In genomic region chr13:24644051-24644450, GRCh38 we compare ENCODE assay signal across 20 cellular contexts. TPM values are rescaled to one million over a fixed set of nuclear protein-coding genes. Genes with fewer than 3 reads are reported as not detected.
DNase-seq lines count a peak whose midpoint lies in the region; ATAC-seq and TF ChIP-seq lines count a peak whose summit lies in the region.
"Had no signal": no experiment of that assay in that cellular context is flagged by ENCODE, and none has a peak within 500 bp of the region (broad histone marks: within the 10 kb centered on the region; RNA-seq: fewer than 3 reads in every experiment).

No MANE protein-coding gene starts in this region.

- peak; percentile 46 for DNase-seq in A673 (ENCODE audit: low spot score)
- peak; percentile 21 for DNase-seq in LoVo (ENCODE audit: low spot score)
- DNase-seq in brain microvascular endothelial cell, result peak; percentile 61
- DNase-seq in fibroblast of villous mesenchyme (ENCODE audit: low read depth), result peak; percentile 89
- no peak for DNase-seq in H7
- DNase-seq: activated CD4-positive, alpha-beta T cell treated with anti-CD3 and anti-CD28 coated beads, Interleukin-2, amount 10 ng/mL, durations not matched to agents 24 days and 14 days; activated naive CD4-positive, alpha-beta T cell treated with anti-CD3 and anti-CD28 coated beads, Interleukin-2, amount 10 ng/mL, durations not matched to agents 7 days and 5 days; CD8-positive, alpha-beta T cell; NCI-H2029 treated with DMSO at 0.1 percent for 48 hours; NCI-H526; nucleus accumbens; right lobe of liver; uterus had no signal

- in situ Hi-C loops in brain microvascular endothelial cell (cut with HindIII; ENCODE audit: low pct_ligation_motif_present, low sequenced_read_pairs), result no loop called here

- CTCF ChIA-PET in A673 (lab: Charles Lee), result no interaction called here

- TF ChIP-seq CTCF in A673 (conservative IDR thresholded peaks at IDR 0.05; ENCODE audit: low read depth, low read length) (no peak), brain microvascular endothelial cell (IDR thresholded peaks at IDR 0.05; ENCODE audit: low read depth, low read length, missing control alignments) (no peak), fibroblast of villous mesenchyme (IDR thresholded peaks at IDR 0.05; ENCODE audit: insufficient read depth, low read depth, low read length) (no peak)

- POLR2A ChIA-PET in A673 (lab: Charles Lee; ENCODE audit: low non-redundant PET), result no interaction called here

- ATAC-seq in HG03196 (IDR thresholded peaks at IDR 0.05; ENCODE audit: unreplicated experiment), result no peak
- ATAC-seq in GM18520 (IDR thresholded peaks at IDR 0.05; ENCODE audit: unreplicated experiment), result no peak
- no peak for ATAC-seq in HG02763 (IDR thresholded peaks at IDR 0.05; ENCODE audit: unreplicated experiment)
- ATAC-seq: CD8-positive, alpha-beta T cell; Panc1; right lobe of liver had no signal

- H3K36me3 ChIP-seq in A673 (ENCODE audit: insufficient read depth, low read length, poor library complexity, severe bottlenecking), result no peaks in the 10 kb centered on the region
- H3K36me3 ChIP-seq in brain microvascular endothelial cell (replicated peaks), result no peaks in the 10 kb centered on the region
- no peaks in the 10 kb centered on the region for H3K36me3 ChIP-seq in H7 (replicated peaks; ENCODE audit: control insufficient read depth, insufficient read depth, low read length)
- H3K36me3 ChIP-seq: breast epithelium, esophagus muscularis mucosa, right lobe of liver, uterus had no signal

- no peaks in the 10 kb centered on the region for H3K4me1 ChIP-seq in A673 (ENCODE audit: insufficient read depth, low read length, poor library complexity, severe bottlenecking)
- H3K4me1 ChIP-seq: breast epithelium, esophagus muscularis mucosa, right lobe of liver, uterus had no signal

- H3K4me3 ChIP-seq in A673 (ENCODE audit: low read depth, low read length, poor library complexity, severe bottlenecking) (no peak overlapping the region), brain microvascular endothelial cell (ENCODE audit: low read depth, low read length) (no peak overlapping the region), fibroblast of villous mesenchyme (ENCODE audit: low read depth, low read length) (no peak overlapping the region), H7 (ENCODE audit: insufficient read depth, low read depth, low read length) (no peak overlapping the region)
- H3K4me3 ChIP-seq: breast epithelium, esophagus muscularis mucosa, right lobe of liver, uterus had no signal

- H3K27ac ChIP-seq in A673 (ENCODE audit: low read depth, low read length, poor library complexity, severe bottlenecking) (no peak overlapping the region), brain microvascular endothelial cell (no peak overlapping the region)
- H3K27ac ChIP-seq: breast epithelium, esophagus muscularis mucosa, right lobe of liver, uterus had no signal

- BruUV-seq in A673 (replicated peaks; lab: Mats Ljungman, UMichigan), result no TSS peak

- H3K27me3 ChIP-seq in A673 (replicated peaks; ENCODE audit: insufficient read depth, low read depth, low read length, poor library complexity), result no peaks in the 10 kb centered on the region
- no peaks in the 10 kb centered on the region for H3K27me3 ChIP-seq in brain microvascular endothelial cell (replicated peaks)
- no peaks in the 10 kb centered on the region for H3K27me3 ChIP-seq in H7 (ENCODE audit: control insufficient read depth, insufficient read depth, low read length)
- H3K27me3 ChIP-seq: breast epithelium, esophagus muscularis mucosa, right lobe of liver, uterus had no signal

- intact Hi-C loops in A673 (cut with micrococcal nuclease; ENCODE audit: unreplicated experiment), result no loop called here

- no peaks in the 10 kb centered on the region for H3K9me3 ChIP-seq in A673 (ENCODE audit: low read depth, low read length, poor library complexity, severe bottlenecking)
- H3K9me3 ChIP-seq: breast epithelium, esophagus muscularis mucosa, right lobe of liver, uterus had no signal

RNA-seq across cellular contexts. Expression of gene ATP12A, which starts 36.2 kb away (rescaled TPM):
- 0.39 and 0.47 TPM in 2 replicates for total RNA-seq in A673 (2021)
- not detected in 2 replicates for total RNA-seq in fibroblast of villous mesenchyme
- 0.04 and 0.62 TPM in 2 replicates for total RNA-seq in H7 (2014; rRNA removed; shearing (Covaris generic))
- total RNA-seq: breast epithelium; CD8-positive, alpha-beta T cell; esophagus muscularis mucosa; mononuclear cell; right lobe of liver; uterus had no signal
